ENCODE assay signal across 23 cellular contexts in the genomic region with DNA sequence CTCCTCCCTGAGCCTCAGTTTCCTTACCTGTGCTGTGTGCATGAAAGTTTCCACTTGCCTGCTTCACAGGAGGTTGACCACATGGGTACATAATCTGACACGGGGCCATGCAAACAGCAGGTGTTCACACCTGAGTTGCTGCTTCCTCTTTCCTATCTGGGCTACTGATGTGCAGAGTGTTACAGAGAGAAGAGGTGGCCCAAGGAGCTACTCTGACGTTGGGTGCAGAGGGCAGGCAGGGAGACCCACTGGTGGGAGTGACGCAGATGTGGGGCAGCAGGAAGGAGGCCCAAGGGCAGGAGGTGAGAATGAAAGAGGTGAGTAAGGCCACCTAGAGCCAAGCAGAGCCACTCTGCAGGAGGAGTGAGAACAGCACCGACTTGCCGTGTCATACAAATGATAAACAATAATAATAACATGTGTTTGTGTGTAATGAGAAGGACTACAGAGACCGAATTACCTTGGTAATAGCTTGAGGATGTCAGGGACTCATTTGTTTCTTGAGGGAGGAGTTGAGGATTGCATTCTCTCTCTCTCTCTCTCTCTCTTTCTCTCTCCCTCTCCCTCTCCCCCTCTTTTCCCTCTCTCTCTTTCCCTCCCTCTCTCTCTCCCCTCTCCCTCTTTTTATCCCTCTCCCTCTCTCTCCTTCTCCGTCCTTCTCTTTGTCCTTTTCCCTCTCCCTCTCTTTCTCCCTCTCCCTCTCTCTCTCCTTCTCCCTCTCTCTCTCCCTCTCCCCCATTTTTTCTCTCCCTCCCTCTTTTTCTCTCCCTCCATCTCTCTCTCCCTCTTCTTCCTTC.
"Had no signal": no experiment of that assay in that cellular context is flagged by ENCODE, and none has a peak within 500 bp of the region (broad histone marks: within the 10 kb centered on the region; RNA-seq: fewer than 3 reads in every experiment).

No MANE protein-coding gene starts in this region.

- H3K9me3 ChIP-seq: colonic mucosa, heart left ventricle, neutrophil, psoas muscle, spleen, testis, transverse colon had no signal

- H3K4me3 Mint-ChIP-seq: endodermal cell; nephron; stimulated activated naive B cell treated with anti-CD40 and anti-IgM and Interleukin-4, amounts not matched to agents 10 μg/mL and 1 μg/mL and 100 μg/mL, for 72 hours; stimulated activated naive CD8-positive, alpha-beta T cell treated with anti-CD3 and anti-CD28 coated beads, Interleukin-15, amount 100 ng/mL, for 72 hours had no signal

- H3K9me3 Mint-ChIP-seq: endodermal cell; nephron; stimulated activated naive B cell treated with anti-CD40 and anti-IgM and Interleukin-4, amounts not matched to agents 10 μg/mL and 1 μg/mL and 100 μg/mL, for 72 hours; stimulated activated naive CD8-positive, alpha-beta T cell treated with anti-CD3 and anti-CD28 coated beads, Interleukin-15, amount 100 ng/mL, for 72 hours had no signal

- H3K27ac ChIP-seq: colonic mucosa, heart left ventricle, neutrophil, psoas muscle, spleen, testis, transverse colon had no signal

- H3K36me3 Mint-ChIP-seq: stimulated activated naive B cell treated with anti-CD40 and anti-IgM and Interleukin-4, amounts not matched to agents 10 μg/mL and 1 μg/mL and 100 μg/mL, for 72 hours had no signal

- H3K4me1 Mint-ChIP-seq: stimulated activated naive CD8-positive, alpha-beta T cell treated with anti-CD3 and anti-CD28 coated beads, Interleukin-15, amount 100 ng/mL, for 72 hours had no signal

- DNase-seq: colonic mucosa; dermis blood vessel endothelial cell; endodermal cell; erythroblast; foreskin melanocyte; heart left ventricle; hippocampal formation; left colon; left ventricle myocardium superior; psoas muscle; retina; spleen; stimulated activated CD4-positive, alpha-beta T cell treated with anti-CD3 and anti-CD28 coated beads, Interleukin-15, amount 100 ng/mL, for 24 hours; stimulated activated CD4-positive, alpha-beta T cell treated with anti-CD3 and anti-CD28 coated beads, Interleukin-1b, Interleukin-23, amount 100 ng/mL, for 48 hours; stimulated activated CD4-positive, alpha-beta T cell treated with anti-CD3 and anti-CD28 coated beads, Interleukin-4, amount 100 ng/mL, for 24 hours; stimulated activated naive B cell treated with anti-CD40 and anti-IgM and Interleukin-4, amounts not matched to agents 10 μg/mL and 1 μg/mL and 100 μg/mL, for 72 hours; stimulated activated naive CD8-positive, alpha-beta T cell treated with anti-CD3 and anti-CD28 coated beads, Interleukin-15, amount 100 ng/mL, for 72 hours; testis; transverse colon had no signal

- H3K36me3 ChIP-seq: colonic mucosa, heart left ventricle, neutrophil, spleen, transverse colon had no signal

- ATAC-seq: heart left ventricle; left colon; left ventricle myocardium superior; psoas muscle; sciatic nerve; stimulated activated naive B cell treated with anti-CD40 and anti-IgM and Interleukin-4, amounts not matched to agents 10 μg/mL and 1 μg/mL and 100 μg/mL, for 72 hours; stimulated activated naive CD8-positive, alpha-beta T cell treated with anti-CD3 and anti-CD28 coated beads, Interleukin-15, amount 100 ng/mL, for 72 hours had no signal

- H3K27ac Mint-ChIP-seq: endodermal cell; nephron; stimulated activated naive B cell treated with anti-CD40 and anti-IgM and Interleukin-4, amounts not matched to agents 10 μg/mL and 1 μg/mL and 100 μg/mL, for 72 hours; stimulated activated naive CD8-positive, alpha-beta T cell treated with anti-CD3 and anti-CD28 coated beads, Interleukin-15, amount 100 ng/mL, for 72 hours had no signal

- H3K4me1 ChIP-seq: colonic mucosa, heart left ventricle, psoas muscle, spleen, testis, transverse colon had no signal

- H3K27me3 ChIP-seq: colonic mucosa, testis had no signal

- H3K4me3 ChIP-seq: colonic mucosa, heart left ventricle, lung, psoas muscle, spleen, testis, transverse colon had no signal
